ENCODE assay signal across 20 cellular contexts in the genomic region with DNA sequence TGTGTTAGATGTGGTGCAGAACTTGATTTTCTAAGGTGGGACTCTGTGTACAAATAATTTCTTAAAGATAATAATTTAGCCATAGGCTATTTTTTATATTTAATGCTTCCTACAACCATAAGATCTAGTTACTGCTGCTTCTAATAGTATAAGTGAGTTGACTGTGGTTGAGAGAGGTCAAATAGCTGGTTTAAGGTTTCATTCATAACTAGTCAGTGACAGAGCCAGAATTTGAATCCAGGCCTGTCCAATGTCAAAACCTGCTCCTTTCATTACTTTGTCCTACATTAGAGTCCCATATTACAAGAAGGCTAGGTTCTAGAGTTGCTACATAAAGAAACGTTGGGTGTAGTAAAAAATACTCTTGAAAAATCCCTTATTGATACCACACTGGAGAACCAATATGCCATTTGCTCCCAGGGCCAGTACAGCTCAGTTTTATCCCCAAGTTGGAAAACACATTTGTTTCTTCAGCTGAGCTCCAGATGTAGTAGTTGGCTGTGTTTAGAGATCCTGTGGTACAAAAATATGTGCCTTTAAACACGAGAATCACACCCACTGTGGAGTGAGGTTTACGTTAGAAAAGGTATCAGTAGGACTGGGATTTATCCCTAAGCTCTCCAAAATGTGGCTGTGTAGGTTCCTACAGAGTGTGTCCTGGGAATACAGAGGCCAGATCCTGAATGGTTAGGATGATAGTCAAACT.
A peak's percentile ranks its signal among the peaks of the same experiment; 100 is the strongest.
DNase-seq lines count a peak whose midpoint lies in the region; ATAC-seq and TF ChIP-seq lines count a peak whose summit lies in the region.
"Had no signal": no experiment of that assay in that cellular context is flagged by ENCODE, and none has a peak within 500 bp of the region (broad histone marks: within the 10 kb centered on the region; RNA-seq: fewer than 3 reads in every experiment).

No MANE protein-coding gene starts in this region.

- WGBS in aorta, 2 donors: 10 to 11% methylated on average over 3 of the region's 3 CpGs

- no peak overlapping the region for H3K4me3 Mint-ChIP-seq in activated CD8-positive, alpha-beta T cell treated with anti-CD3 and anti-CD28 coated beads, Interleukin-2, amount 10 ng/mL, durations not matched to agents 7 days and 5 days
- H3K4me3 Mint-ChIP-seq: activated B cell treated with CpG ODN at 0.5 μM for 24 hours; activated CD8-positive, alpha-beta T cell treated with anti-CD3 and anti-CD28 coated beads for 36 hours; activated T-cell treated with anti-CD3 and anti-CD28 coated beads, Interleukin-2, amount 50 U/mL, for 24 hours; neural crest cell had no signal

- H3K36me3 ChIP-seq in aorta (ENCODE audit: control insufficient read depth in 1 of 2, insufficient read depth in 2 of 2, low read length in 1 of 2): no peaks in the 10 kb centered on the region
- H3K36me3 ChIP-seq: BLaER1 treated with 17β-estradiol and CSF1 and Interleukin-3, amounts not matched to agents 10 nM and 100 nM had no signal

- peak; percentile 57 for DNase-seq in LHCN-M2 (ENCODE audit: low read depth)
- DNase-seq in choroid plexus epithelial cell (ENCODE audit: low read depth): peak; percentile 60
- peak; percentile 41 for DNase-seq in iris pigment epithelial cell (ENCODE audit: low read depth)
- DNase-seq in aorta: no peak
- DNase-seq in NAMALWA (ENCODE audit: low spot score): no peak
- DNase-seq in activated CD8-positive, alpha-beta T cell treated with anti-CD3 and anti-CD28 coated beads, Interleukin-2, amount 10 ng/mL, durations not matched to agents 7 days and 5 days: no peak
- DNase-seq: activated B cell treated with CpG ODN at 0.5 μM for 24 hours; activated CD8-positive, alpha-beta T cell treated with anti-CD3 and anti-CD28 coated beads for 36 hours; activated naive CD4-positive, alpha-beta T cell treated with Interleukin-2 at 50 U/mL for 16 hours; activated T-cell treated with anti-CD3 and anti-CD28 coated beads, Interleukin-2, amount 50 U/mL, for 24 hours; left cardiac atrium; NCI-H1105 treated with DMSO at 0.1 percent for 48 hours; NCI-H510A; stimulated activated CD4-positive, alpha-beta T cell treated with anti-CD3 and anti-CD28 coated beads, Interleukin-1b, Interleukin-23, amount 100 ng/mL, for 48 hours; stimulated activated naive CD4-positive, alpha-beta T cell; T-helper 9 cell; trophoblast cell had no signal

- POLR2A ChIA-PET in activated CD8-positive, alpha-beta T cell treated with anti-CD3 and anti-CD28 coated beads, Interleukin-2, amount 10 ng/mL, durations not matched to agents 7 days and 5 days (lab: Charles Lee): no interaction called here

- ATAC-seq in aorta (ENCODE audit: low FRiP score) (no peak), HG03175 (IDR thresholded peaks at IDR 0.05; ENCODE audit: unreplicated experiment) (no peak)
- ATAC-seq in activated CD8-positive, alpha-beta T cell treated with anti-CD3 and anti-CD28 coated beads, Interleukin-2, amount 10 ng/mL, durations not matched to agents 7 days and 5 days: no peak
- ATAC-seq: activated CD8-positive, alpha-beta T cell treated with anti-CD3 and anti-CD28 coated beads for 36 hours had no signal

- H3K27me3 ChIP-seq in aorta (ENCODE audit: control insufficient read depth in 1 of 2, insufficient read depth in 2 of 2, low read length in 1 of 2): no peaks in the 10 kb centered on the region

- H3K9me3 Mint-ChIP-seq in activated CD8-positive, alpha-beta T cell treated with anti-CD3 and anti-CD28 coated beads, Interleukin-2, amount 10 ng/mL, durations not matched to agents 7 days and 5 days (ENCODE audit: insufficient read depth): no peaks in the 10 kb centered on the region
- H3K9me3 Mint-ChIP-seq: activated B cell treated with CpG ODN at 0.5 μM for 24 hours; activated CD8-positive, alpha-beta T cell treated with anti-CD3 and anti-CD28 coated beads for 36 hours; activated T-cell treated with anti-CD3 and anti-CD28 coated beads, Interleukin-2, amount 50 U/mL, for 24 hours; neural crest cell had no signal

- no peak overlapping the region for H3K4me3 ChIP-seq in choroid plexus epithelial cell (ENCODE audit: low read depth, low read length)
- H3K4me3 ChIP-seq in aorta (ENCODE audit: low read length in 2 of 2): no peak overlapping the region
- H3K4me3 ChIP-seq: BLaER1 treated with 17β-estradiol and CSF1 and Interleukin-3, amounts not matched to agents 10 nM and 100 nM had no signal

- peaks cover 0 to 4% of the 10 kb centered on the region in 2 donors for H3K4me1 ChIP-seq in aorta (ENCODE audit: control insufficient read depth in 1 of 2, insufficient read depth in 2 of 2, low read length in 2 of 2)

- H3K27ac ChIP-seq in aorta (ENCODE audit: low read depth in 1 of 2, low read length in 2 of 2): peak overlapping the region; percentile 44 to 85
- H3K27ac ChIP-seq: BLaER1 treated with 17β-estradiol and CSF1 and Interleukin-3, amounts not matched to agents 10 nM and 100 nM had no signal

- H3K9me3 ChIP-seq in aorta (ENCODE audit: control insufficient read depth, low read length): no peaks in the 10 kb centered on the region
- H3K9me3 ChIP-seq: BLaER1 treated with 17β-estradiol and CSF1 and Interleukin-3, amounts not matched to agents 10 nM and 100 nM had no signal

- TF ChIP-seq CTCF in choroid plexus epithelial cell (conservative IDR thresholded peaks at IDR 0.05; ENCODE audit: low read depth, low read length): no peak

- intact Hi-C loops in aorta (cut with DNase I): loop anchor here in 1 of 2 donors (5.0 kb wide), 1 partner anchor 497 kb away; no protein-coding TSS in a partner anchor

- no peaks in the 10 kb centered on the region for H3K36me3 Mint-ChIP-seq in activated CD8-positive, alpha-beta T cell treated with anti-CD3 and anti-CD28 coated beads, Interleukin-2, amount 10 ng/mL, durations not matched to agents 7 days and 5 days (ENCODE audit: low read depth)

- H3K4me1 Mint-ChIP-seq in activated CD8-positive, alpha-beta T cell treated with anti-CD3 and anti-CD28 coated beads, Interleukin-2, amount 10 ng/mL, durations not matched to agents 7 days and 5 days (ENCODE audit: low read depth): no peaks in the 10 kb centered on the region
- H3K4me1 Mint-ChIP-seq: neural crest cell had no signal

- H3K27me3 Mint-ChIP-seq in activated CD8-positive, alpha-beta T cell treated with anti-CD3 and anti-CD28 coated beads, Interleukin-2, amount 10 ng/mL, durations not matched to agents 7 days and 5 days (ENCODE audit: low read depth): peaks cover 6% of the 10 kb centered on the region
- H3K27me3 Mint-ChIP-seq: activated B cell treated with CpG ODN at 0.5 μM for 24 hours; activated CD8-positive, alpha-beta T cell treated with anti-CD3 and anti-CD28 coated beads for 36 hours had no signal

- H3K27ac Mint-ChIP-seq in activated CD8-positive, alpha-beta T cell treated with anti-CD3 and anti-CD28 coated beads, Interleukin-2, amount 10 ng/mL, durations not matched to agents 7 days and 5 days: no peak overlapping the region
- H3K27ac Mint-ChIP-seq: activated B cell treated with CpG ODN at 0.5 μM for 24 hours; activated CD8-positive, alpha-beta T cell treated with anti-CD3 and anti-CD28 coated beads for 36 hours; activated T-cell treated with anti-CD3 and anti-CD28 coated beads, Interleukin-2, amount 50 U/mL, for 24 hours had no signal

- CTCF ChIA-PET in activated CD8-positive, alpha-beta T cell treated with anti-CD3 and anti-CD28 coated beads, Interleukin-2, amount 10 ng/mL, durations not matched to agents 7 days and 5 days (lab: Charles Lee): no interaction called here

Comparison
In these comparisons a context has a peak if more than half of its experiments do, and no peak if none do; other contexts are left out.
1. DNase-seq: peak in LHCN-M2 (single experiment), choroid plexus epithelial cell (single experiment) and iris pigment epithelial cell (single experiment); none in aorta (0 of 2), NAMALWA (single experiment) and activated CD8-positive, alpha-beta T cell treated with anti-CD3 and anti-CD28 coated beads, Interleukin-2, amount 10 ng/mL, durations not matched to agents 7 days and 5 days (single experiment).